1 cellular context compared by ENCODE assay signal in genomic region chr6:79778794-79779193, GRCh38.
TF ChIP-seq lines count a peak whose summit lies in the region.

No MANE protein-coding gene starts in this region.

TF ChIP-seq in GM12878, 131 proteins besides CTCF, POLR2A, EP300 and RAD21:
- TF ChIP-seq, protein P1, sequence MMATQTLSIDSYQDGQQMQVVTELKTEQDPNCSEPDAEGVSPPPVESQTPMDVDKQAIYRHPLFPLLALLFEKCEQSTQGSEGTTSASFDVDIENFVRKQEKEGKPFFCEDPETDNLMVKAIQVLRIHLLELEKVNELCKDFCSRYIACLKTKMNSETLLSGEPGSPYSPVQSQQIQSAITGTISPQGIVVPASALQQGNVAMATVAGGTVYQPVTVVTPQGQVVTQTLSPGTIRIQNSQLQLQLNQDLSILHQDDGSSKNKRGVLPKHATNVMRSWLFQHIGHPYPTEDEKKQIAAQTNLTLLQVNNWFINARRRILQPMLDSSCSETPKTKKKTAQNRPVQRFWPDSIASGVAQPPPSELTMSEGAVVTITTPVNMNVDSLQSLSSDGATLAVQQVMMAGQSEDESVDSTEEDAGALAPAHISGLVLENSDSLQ (IDR thresholded peaks at IDR 0.05) = no peak
- TF ChIP-seq ATF3 (IDR thresholded peaks at IDR 0.05; ENCODE audit: borderline replicate concordance, extremely low read depth, low read depth, low read length) = no peak
- TF ChIP-seq SPI1 (IDR thresholded peaks at IDR 0.05; ENCODE audit: borderline replicate concordance, insufficient read depth, low read depth, low read length) = no peak
- TF ChIP-seq JUNB (IDR thresholded peaks at IDR 0.05) = no peak
- no peak for TF ChIP-seq PAX5 (IDR thresholded peaks at IDR 0.05; ENCODE audit: borderline replicate concordance, low read depth, low read length)
- no peak for TF ChIP-seq EED (IDR thresholded peaks at IDR 0.05; ENCODE audit: low read depth)
- TF ChIP-seq RUNX3 (IDR thresholded peaks at IDR 0.05; ENCODE audit: low read length) = no peak
- TF ChIP-seq, protein P2, sequence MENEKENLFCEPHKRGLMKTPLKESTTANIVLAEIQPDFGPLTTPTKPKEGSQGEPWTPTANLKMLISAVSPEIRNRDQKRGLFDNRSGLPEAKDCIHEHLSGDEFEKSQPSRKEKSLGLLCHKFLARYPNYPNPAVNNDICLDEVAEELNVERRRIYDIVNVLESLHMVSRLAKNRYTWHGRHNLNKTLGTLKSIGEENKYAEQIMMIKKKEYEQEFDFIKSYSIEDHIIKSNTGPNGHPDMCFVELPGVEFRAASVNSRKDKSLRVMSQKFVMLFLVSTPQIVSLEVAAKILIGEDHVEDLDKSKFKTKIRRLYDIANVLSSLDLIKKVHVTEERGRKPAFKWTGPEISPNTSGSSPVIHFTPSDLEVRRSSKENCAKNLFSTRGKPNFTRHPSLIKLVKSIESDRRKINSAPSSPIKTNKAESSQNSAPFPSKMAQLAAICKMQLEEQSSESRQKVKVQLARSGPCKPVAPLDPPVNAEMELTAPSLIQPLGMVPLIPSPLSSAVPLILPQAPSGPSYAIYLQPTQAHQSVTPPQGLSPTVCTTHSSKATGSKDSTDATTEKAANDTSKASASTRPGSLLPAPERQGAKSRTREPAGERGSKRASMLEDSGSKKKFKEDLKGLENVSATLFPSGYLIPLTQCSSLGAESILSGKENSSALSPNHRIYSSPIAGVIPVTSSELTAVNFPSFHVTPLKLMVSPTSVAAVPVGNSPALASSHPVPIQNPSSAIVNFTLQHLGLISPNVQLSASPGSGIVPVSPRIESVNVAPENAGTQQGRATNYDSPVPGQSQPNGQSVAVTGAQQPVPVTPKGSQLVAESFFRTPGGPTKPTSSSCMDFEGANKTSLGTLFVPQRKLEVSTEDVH (IDR thresholded peaks at IDR 0.05; ENCODE audit: low read depth, partially characterized antibody) = no peak
- no peak for TF ChIP-seq YY1 (IDR thresholded peaks at IDR 0.05; ENCODE audit: low read depth, low read length)
- TF ChIP-seq BHLHE40 (IDR thresholded peaks at IDR 0.05; ENCODE audit: borderline replicate concordance in 1 of 2, low read depth in 2 of 2, low read length in 1 of 2) = no peak
- TF ChIP-seq CBX3 (IDR thresholded peaks at IDR 0.05; ENCODE audit: borderline replicate concordance, low read depth) = no peak
- TF ChIP-seq NFYA (IDR thresholded peaks at IDR 0.05; ENCODE audit: borderline replicate concordance, low read depth, low read length) = no peak
- TF ChIP-seq HCFC1 (IDR thresholded peaks at IDR 0.05; ENCODE audit: low read length) = no peak
- TF ChIP-seq ATF2 (IDR thresholded peaks at IDR 0.05; ENCODE audit: low read length) = no peak
- TF ChIP-seq, protein P3, sequence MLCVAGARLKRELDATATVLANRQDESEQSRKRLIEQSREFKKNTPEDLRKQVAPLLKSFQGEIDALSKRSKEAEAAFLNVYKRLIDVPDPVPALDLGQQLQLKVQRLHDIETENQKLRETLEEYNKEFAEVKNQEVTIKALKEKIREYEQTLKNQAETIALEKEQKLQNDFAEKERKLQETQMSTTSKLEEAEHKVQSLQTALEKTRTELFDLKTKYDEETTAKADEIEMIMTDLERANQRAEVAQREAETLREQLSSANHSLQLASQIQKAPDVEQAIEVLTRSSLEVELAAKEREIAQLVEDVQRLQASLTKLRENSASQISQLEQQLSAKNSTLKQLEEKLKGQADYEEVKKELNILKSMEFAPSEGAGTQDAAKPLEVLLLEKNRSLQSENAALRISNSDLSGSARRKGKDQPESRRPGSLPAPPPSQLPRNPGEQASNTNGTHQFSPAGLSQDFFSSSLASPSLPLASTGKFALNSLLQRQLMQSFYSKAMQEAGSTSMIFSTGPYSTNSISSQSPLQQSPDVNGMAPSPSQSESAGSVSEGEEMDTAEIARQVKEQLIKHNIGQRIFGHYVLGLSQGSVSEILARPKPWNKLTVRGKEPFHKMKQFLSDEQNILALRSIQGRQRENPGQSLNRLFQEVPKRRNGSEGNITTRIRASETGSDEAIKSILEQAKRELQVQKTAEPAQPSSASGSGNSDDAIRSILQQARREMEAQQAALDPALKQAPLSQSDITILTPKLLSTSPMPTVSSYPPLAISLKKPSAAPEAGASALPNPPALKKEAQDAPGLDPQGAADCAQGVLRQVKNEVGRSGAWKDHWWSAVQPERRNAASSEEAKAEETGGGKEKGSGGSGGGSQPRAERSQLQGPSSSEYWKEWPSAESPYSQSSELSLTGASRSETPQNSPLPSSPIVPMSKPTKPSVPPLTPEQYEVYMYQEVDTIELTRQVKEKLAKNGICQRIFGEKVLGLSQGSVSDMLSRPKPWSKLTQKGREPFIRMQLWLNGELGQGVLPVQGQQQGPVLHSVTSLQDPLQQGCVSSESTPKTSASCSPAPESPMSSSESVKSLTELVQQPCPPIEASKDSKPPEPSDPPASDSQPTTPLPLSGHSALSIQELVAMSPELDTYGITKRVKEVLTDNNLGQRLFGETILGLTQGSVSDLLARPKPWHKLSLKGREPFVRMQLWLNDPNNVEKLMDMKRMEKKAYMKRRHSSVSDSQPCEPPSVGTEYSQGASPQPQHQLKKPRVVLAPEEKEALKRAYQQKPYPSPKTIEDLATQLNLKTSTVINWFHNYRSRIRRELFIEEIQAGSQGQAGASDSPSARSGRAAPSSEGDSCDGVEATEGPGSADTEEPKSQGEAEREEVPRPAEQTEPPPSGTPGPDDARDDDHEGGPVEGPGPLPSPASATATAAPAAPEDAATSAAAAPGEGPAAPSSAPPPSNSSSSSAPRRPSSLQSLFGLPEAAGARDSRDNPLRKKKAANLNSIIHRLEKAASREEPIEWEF (IDR thresholded peaks at IDR 0.05; ENCODE audit: insufficient replicate concordance, low read depth, low read length) = no peak
- no peak for TF ChIP-seq CREM (IDR thresholded peaks at IDR 0.05; ENCODE audit: low read depth)
- no peak for TF ChIP-seq BRCA1 (IDR thresholded peaks at IDR 0.05; ENCODE audit: low read depth, low read length)
